Comparison of ENCODE assay signal across 17 cellular contexts in genomic region chr6:40276176-40276575, GRCh38.
DNase-seq lines count a peak whose midpoint lies in the region; ATAC-seq and FAIRE-seq lines count a peak whose summit lies in the region.
"Had no signal": no experiment of that assay in that cellular context is flagged by ENCODE, and none has a peak within 500 bp of the region (broad histone marks: within the 10 kb centered on the region; RNA-seq: fewer than 3 reads in every experiment).

No MANE protein-coding gene starts in this region.

- H3K36me3 ChIP-seq in small intestine (ENCODE audit: control insufficient read depth in 2 of 2, insufficient read depth in 2 of 2, low read length in 2 of 2), result no peaks in the 10 kb centered on the region

- DNase-seq in NCI-H2171 treated with DMSO at 0.1 percent for 48 hours (lab: John Stamatoyannopoulos, UW) (peak; percentile 13), NCI-H2171 (lab: John Stamatoyannopoulos, UW) (no peak), NCI-H526 treated with DMSO at 0.1 percent for 48 hours (lab: John Stamatoyannopoulos, UW) (peak; percentile 68), kidney tubule cell (ENCODE audit: low spot score) (peak; percentile 83), small intestine (peak; percentile 23), SIG-M5 treated with dmso at 0.1 percent for 504 hours (lab: John Stamatoyannopoulos, UW; ENCODE audit: unreplicated experiment) (no peak)
- DNase-seq: 8988T, C1 segment of cervical spinal cord, DMS153, EL, MM.1S, NCI-H2029 treated with DMSO at 0.1 percent for 48 hours, NCI-H226, SIG-M5, SW 1271 had no signal

- H3K27me3 ChIP-seq in small intestine (ENCODE audit: control insufficient read depth in 2 of 2, insufficient read depth in 2 of 2, low read length in 2 of 2), result no peaks in the 10 kb centered on the region

- no peak for FAIRE-seq in small intestine (lab: Jason Lieb, UNC)

- WGBS in small intestine, 3 donors, result 24 to 69% (median 42%) methylated on average over 13 of the region's 13 CpGs

- H3K4me3 ChIP-seq in small intestine (ENCODE audit: low read depth in 1 of 2, low read length in 2 of 2), result no peak overlapping the region

- no peaks in the 10 kb centered on the region for H3K4me1 ChIP-seq in small intestine (ENCODE audit: control insufficient read depth in 2 of 2, insufficient read depth in 1 of 2, low read depth in 1 of 2, low read length in 1 of 2)

- no peak overlapping the region for H3K27ac ChIP-seq in small intestine (ENCODE audit: low read depth in 1 of 2, low read length in 1 of 2)

- no peaks in the 10 kb centered on the region for H3K9me3 ChIP-seq in small intestine (ENCODE audit: control insufficient read depth, low read depth)

- ATAC-seq in GM19328 (IDR thresholded peaks at IDR 0.05; ENCODE audit: unreplicated experiment) (no peak), HG03571 (IDR thresholded peaks at IDR 0.05; ENCODE audit: unreplicated experiment) (no peak)

Comparison
In these comparisons a context has a peak if more than half of its experiments do, and no peak if none do; other contexts are left out.
1. DNase-seq: peak in NCI-H2171 treated with DMSO at 0.1 percent for 48 hours (single experiment), NCI-H526 treated with DMSO at 0.1 percent for 48 hours (single experiment), kidney tubule cell (single experiment) and small intestine (single experiment); none in NCI-H2171 (single experiment) and SIG-M5 treated with dmso at 0.1 percent for 504 hours (single experiment).